ENCODE assay signal across 8 cellular contexts in genomic region chr9:131657031-131657377, GRCh38.
DNase-seq lines count a peak whose midpoint lies in the region; ATAC-seq, FAIRE-seq and TF ChIP-seq lines count a peak whose summit lies in the region.

No MANE protein-coding gene starts in this region.

- FAIRE-seq in astrocyte (lab: Jason Lieb, UNC): no peak

- H3K36me3 Mint-ChIP-seq in astrocyte (ENCODE audit: low read depth, unreplicated experiment): peaks cover 3% of the 10 kb centered on the region

- no peak overlapping the region for H2AFZ ChIP-seq in astrocyte (ENCODE audit: low read depth, low read length)

- no peak overlapping the region for H3K9ac ChIP-seq in astrocyte (ENCODE audit: low read length)

- H3K27me3 Mint-ChIP-seq in astrocyte (ENCODE audit: low read depth, unreplicated experiment): no peaks in the 10 kb centered on the region

- H3K4me3 Mint-ChIP-seq in astrocyte (ENCODE audit: unreplicated experiment): no peak overlapping the region

- TF ChIP-seq CTCF in astrocyte (IDR thresholded peaks at IDR 0.05; ENCODE audit: insufficient read depth, low read depth, low read length) (no peak), neutrophil (IDR thresholded peaks at IDR 0.05) (no peak)

- peaks cover 38% of the 10 kb centered on the region for H4K20me1 ChIP-seq in astrocyte (ENCODE audit: insufficient read depth, low read length)

- no peaks in the 10 kb centered on the region for H3K27me3 ChIP-seq in astrocyte (ENCODE audit: insufficient read depth, low read length)
- H3K27me3 ChIP-seq in neutrophil: no peaks in the 10 kb centered on the region

- H3K79me2 ChIP-seq in astrocyte (ENCODE audit: insufficient read depth, low read length): peaks cover 42% of the 10 kb centered on the region

- H3K4me2 ChIP-seq in astrocyte (ENCODE audit: low read length): no peak overlapping the region

- H3K9me3 ChIP-seq in astrocyte (ENCODE audit: insufficient read depth, low read depth, low read length) (no peaks in the 10 kb centered on the region), neutrophil (no peaks in the 10 kb centered on the region)

- no peaks in the 10 kb centered on the region for H3K36me3 ChIP-seq in astrocyte (ENCODE audit: insufficient read depth, low read length)
- no peaks in the 10 kb centered on the region for H3K36me3 ChIP-seq in neutrophil

- H3K4me1 ChIP-seq in astrocyte (ENCODE audit: insufficient read depth, low read length) (peaks cover 30% of the 10 kb centered on the region), neutrophil (ENCODE audit: control insufficient read depth in 1 of 2, insufficient read depth in 1 of 2, low read depth in 1 of 2, low read length in 1 of 2) (peaks cover 55 to 71% of the 10 kb centered on the region in 2 experiments)

- no peaks in the 10 kb centered on the region for H3K9me3 Mint-ChIP-seq in astrocyte (ENCODE audit: unreplicated experiment)

- H3K27ac ChIP-seq in astrocyte (ENCODE audit: low read depth, low read length) (no peak overlapping the region), neutrophil (peak overlapping the region; percentile 99)

- peak overlapping the region; percentile 62 for H3K27ac Mint-ChIP-seq in astrocyte (ENCODE audit: unreplicated experiment)

- ATAC-seq in GM18907 (IDR thresholded peaks at IDR 0.05; ENCODE audit: unreplicated experiment): peak; percentile 11
- peak; percentile 6 for ATAC-seq in HG03139 (IDR thresholded peaks at IDR 0.05; ENCODE audit: unreplicated experiment)
- no peak for ATAC-seq in GM18519 (IDR thresholded peaks at IDR 0.05; ENCODE audit: low FRiP score, unreplicated experiment)

- DNase-seq in astrocyte (ENCODE audit: low read depth) (no peak), NCI-H510A treated with DMSO at 0.1 percent for 48 hours (lab: John Stamatoyannopoulos, UW) (no peak), middle frontal gyrus (ENCODE audit: extremely low spot score, low spot score) (no peak)
- no peak for DNase-seq in activated CD8-positive, alpha-beta memory T cell treated with anti-CD3 and anti-CD28 coated beads for 24 hours

- peaks cover 49% of the 10 kb centered on the region for H3K4me1 Mint-ChIP-seq in astrocyte (ENCODE audit: low read depth, unreplicated experiment)

- H3K4me3 ChIP-seq in astrocyte (ENCODE audit: insufficient read depth, low read depth, low read length) (no peak overlapping the region), neutrophil (ENCODE audit: low read depth in 1 of 2, low read length in 1 of 2) (peak overlapping the region; percentile 9 to 41)
